Comparison of ENCODE assay signal across 26 cellular contexts in genomic region chr5:114634517-114634916, GRCh38.
"Had no signal": no experiment of that assay in that cellular context is flagged by ENCODE, and none has a peak within 500 bp of the region (broad histone marks: within the 10 kb centered on the region; RNA-seq: fewer than 3 reads in every experiment).

No MANE protein-coding gene starts in this region.

- H3K27me3 Mint-ChIP-seq: activated CD4-positive, alpha-beta memory T cell treated with anti-CD3 and anti-CD28 coated beads, Interleukin-2, amount 10 ng/mL, durations not matched to agents 7 days and 5 days; activated CD4-positive, alpha-beta T cell treated with anti-CD3 and anti-CD28 coated beads, Interleukin-2, amount 10 ng/mL, durations not matched to agents 7 days and 5 days; activated naive CD4-positive, alpha-beta T cell treated with anti-CD3 and anti-CD28 coated beads, Interleukin-2, amount 10 ng/mL, durations not matched to agents 7 days and 5 days; activated naive CD8-positive, alpha-beta T cell treated with anti-CD3 and anti-CD28 coated beads, Interleukin-2, amount 10 ng/mL, durations not matched to agents 7 days and 5 days; activated T-cell treated with anti-CD3 and anti-CD28 coated beads, Interleukin-2, amount 50 U/mL, for 24 hours; brain; T-helper 17 cell had no signal

- H3K36me3 Mint-ChIP-seq: activated naive CD4-positive, alpha-beta T cell treated with anti-CD3 and anti-CD28 coated beads, Interleukin-2, amount 10 ng/mL, durations not matched to agents 7 days and 5 days; activated naive CD4-positive, alpha-beta T cell treated with anti-CD3 and anti-CD28 coated beads, Interleukin-2, amount 50 U/mL, for 72 hours; activated naive CD8-positive, alpha-beta T cell treated with anti-CD3 and anti-CD28 coated beads, Interleukin-2, amount 10 ng/mL, durations not matched to agents 7 days and 5 days; brain had no signal

- H3K27ac Mint-ChIP-seq: activated CD4-positive, alpha-beta memory T cell treated with anti-CD3 and anti-CD28 coated beads, Interleukin-2, amount 10 ng/mL, durations not matched to agents 7 days and 5 days; activated CD4-positive, alpha-beta T cell treated with anti-CD3 and anti-CD28 coated beads, Interleukin-2, amount 10 ng/mL, durations not matched to agents 7 days and 5 days; activated naive CD4-positive, alpha-beta T cell treated with anti-CD3 and anti-CD28 coated beads, Interleukin-2, amount 10 ng/mL, durations not matched to agents 7 days and 5 days; activated naive CD4-positive, alpha-beta T cell treated with anti-CD3 and anti-CD28 coated beads, Interleukin-2, amount 50 U/mL, for 72 hours; activated naive CD8-positive, alpha-beta T cell treated with anti-CD3 and anti-CD28 coated beads, Interleukin-2, amount 10 ng/mL, durations not matched to agents 7 days and 5 days; activated T-cell treated with anti-CD3 and anti-CD28 coated beads, Interleukin-2, amount 50 U/mL, for 24 hours; activated T-cell treated with anti-CD3 and anti-CD28 coated beads, Interleukin-2, amount 50 U/mL, for 72 hours; brain; T-helper 17 cell had no signal

- H3K4me1 ChIP-seq: ascending aorta, breast epithelium, colonic mucosa had no signal

- H3K9me3 Mint-ChIP-seq: activated CD4-positive, alpha-beta T cell treated with anti-CD3 and anti-CD28 coated beads, Interleukin-2, amount 10 ng/mL, durations not matched to agents 7 days and 5 days; brain had no signal

- ATAC-seq: activated naive CD4-positive, alpha-beta T cell treated with anti-CD3 and anti-CD28 coated beads, Interleukin-2, amount 50 U/mL, for 72 hours; activated T-cell treated with anti-CD3 and anti-CD28 coated beads, Interleukin-2, amount 50 U/mL, for 72 hours; esophagus mucosa; T-helper 17 cell had no signal

- H3K4me3 Mint-ChIP-seq: activated CD4-positive, alpha-beta memory T cell treated with anti-CD3 and anti-CD28 coated beads, Interleukin-2, amount 10 ng/mL, durations not matched to agents 7 days and 5 days; activated CD4-positive, alpha-beta T cell treated with anti-CD3 and anti-CD28 coated beads, Interleukin-2, amount 10 ng/mL, durations not matched to agents 7 days and 5 days; activated naive CD4-positive, alpha-beta T cell treated with anti-CD3 and anti-CD28 coated beads, Interleukin-2, amount 10 ng/mL, durations not matched to agents 7 days and 5 days; activated naive CD8-positive, alpha-beta T cell treated with anti-CD3 and anti-CD28 coated beads, Interleukin-2, amount 10 ng/mL, durations not matched to agents 7 days and 5 days; activated T-cell treated with anti-CD3 and anti-CD28 coated beads, Interleukin-2, amount 50 U/mL, for 24 hours; activated T-cell treated with anti-CD3 and anti-CD28 coated beads, Interleukin-2, amount 50 U/mL, for 72 hours; brain; T-helper 17 cell had no signal

- H3K36me3 ChIP-seq: ascending aorta, breast epithelium, cardiac muscle cell, colonic mucosa had no signal

- DNase-seq: activated CD4-positive, alpha-beta memory T cell treated with anti-CD3 and anti-CD28 coated beads, Interleukin-2, amount 10 ng/mL, durations not matched to agents 7 days and 5 days; activated CD4-positive, alpha-beta T cell treated with anti-CD3 and anti-CD28 coated beads for 1 hour; activated CD4-positive, alpha-beta T cell treated with anti-CD3 and anti-CD28 coated beads for 4 hours; activated CD4-positive, alpha-beta T cell treated with anti-CD3 and anti-CD28 coated beads, Interleukin-2, amount 10 ng/mL, durations not matched to agents 7 days and 5 days; activated CD4-positive, alpha-beta T cell treated with anti-CD3 and anti-CD28 coated beads, Interleukin-2, amount 50 U/mL, for 4 hours; activated CD8-positive, alpha-beta memory T cell treated with anti-CD3 and anti-CD28 coated beads, Interleukin-2, amount 50 U/mL, for 48 hours; activated gamma-delta T cell; activated naive CD4-positive, alpha-beta T cell; activated naive CD4-positive, alpha-beta T cell treated with anti-CD3 and anti-CD28 coated beads, Interleukin-2, amount 10 ng/mL, durations not matched to agents 7 days and 5 days; activated naive CD8-positive, alpha-beta T cell treated with anti-CD3 and anti-CD28 coated beads, Interleukin-2, amount 10 ng/mL, durations not matched to agents 7 days and 5 days; activated T-cell treated with anti-CD3 and anti-CD28 coated beads for 4 hours; activated T-cell treated with anti-CD3 and anti-CD28 coated beads, Interleukin-2, amount 50 U/mL, for 24 hours; activated T-cell treated with anti-CD3 and anti-CD28 coated beads, Interleukin-2, amount 50 U/mL, for 72 hours; central memory CD4-positive, alpha-beta T cell; cerebellar nuclear complex; colonic mucosa; effector CD8-positive, alpha-beta T cell; foreskin fibroblast; head of caudate nucleus; T-helper 17 cell had no signal

- H3K4me3 ChIP-seq: ascending aorta, breast epithelium, cardiac muscle cell, colonic mucosa had no signal

- H3K27me3 ChIP-seq: ascending aorta, breast epithelium, cardiac muscle cell, colonic mucosa had no signal

- H3K9me3 ChIP-seq: ascending aorta, breast epithelium, colonic mucosa had no signal

- H3K27ac ChIP-seq: ascending aorta, breast epithelium, cardiac muscle cell, colonic mucosa had no signal

- H3K4me1 Mint-ChIP-seq: activated CD4-positive, alpha-beta memory T cell treated with anti-CD3 and anti-CD28 coated beads, Interleukin-2, amount 10 ng/mL, durations not matched to agents 7 days and 5 days; activated CD4-positive, alpha-beta T cell treated with anti-CD3 and anti-CD28 coated beads, Interleukin-2, amount 10 ng/mL, durations not matched to agents 7 days and 5 days; activated naive CD4-positive, alpha-beta T cell treated with anti-CD3 and anti-CD28 coated beads, Interleukin-2, amount 10 ng/mL, durations not matched to agents 7 days and 5 days; activated naive CD8-positive, alpha-beta T cell treated with anti-CD3 and anti-CD28 coated beads, Interleukin-2, amount 10 ng/mL, durations not matched to agents 7 days and 5 days; brain; T-helper 17 cell had no signal
